ENCODE assay signal across 18 cellular contexts in genomic region chr1:235009561-235010306, GRCh38.
DNase-seq lines count a peak whose midpoint lies in the region; ATAC-seq and TF ChIP-seq lines count a peak whose summit lies in the region.
"Had no signal": no experiment of that assay in that cellular context is flagged by ENCODE, and none has a peak within 500 bp of the region (broad histone marks: within the 10 kb centered on the region; RNA-seq: fewer than 3 reads in every experiment).

No MANE protein-coding gene starts in this region.

- H3K79me2 ChIP-seq in OCI-LY3 (ENCODE audit: low read length) = no peaks in the 10 kb centered on the region

- H3K9me3 Mint-ChIP-seq in activated CD4-positive, alpha-beta memory T cell treated with anti-CD3 and anti-CD28 coated beads for 36 hours = peaks cover 16% of the 10 kb centered on the region
- H3K9me3 Mint-ChIP-seq in activated CD4-positive, alpha-beta memory T cell treated with anti-CD3 and anti-CD28 coated beads, Interleukin-2, amount 10 ng/mL, durations not matched to agents 7 days and 5 days = peaks cover 20% of the 10 kb centered on the region
- no peaks in the 10 kb centered on the region for H3K9me3 Mint-ChIP-seq in effector memory CD8-positive, alpha-beta T cell

- peak overlapping the region; percentile 97 for H3K27ac Mint-ChIP-seq in activated CD4-positive, alpha-beta memory T cell treated with anti-CD3 and anti-CD28 coated beads for 36 hours
- H3K27ac Mint-ChIP-seq in activated CD4-positive, alpha-beta memory T cell treated with anti-CD3 and anti-CD28 coated beads, Interleukin-2, amount 10 ng/mL, durations not matched to agents 7 days and 5 days = no peak overlapping the region
- H3K27ac Mint-ChIP-seq in effector memory CD8-positive, alpha-beta T cell = peak overlapping the region; percentile 62 to 86
- H3K27ac Mint-ChIP-seq: type B pancreatic cell had no signal

- H3K27ac ChIP-seq in OCI-LY3 (ENCODE audit: low read length) = peak overlapping the region; percentile 96
- H3K27ac ChIP-seq: gastrocnemius medialis, lower lobe of right lung, SK-N-MC, WERI-Rb-1 had no signal

- peak overlapping the region; percentile 80; the same call in 1 of the 2 replicates for H3K9ac ChIP-seq in OCI-LY3 (ENCODE audit: low read length)

- intact Hi-C loops in activated CD4-positive, alpha-beta memory T cell treated with anti-CD3 and anti-CD28 coated beads for 36 hours (cut with micrococcal nuclease) = loop anchor here (2.0 kb wide), 3 partner anchors 127 to 407 kb away; partner anchors contain the start of genes ARID4B and GGPS1
- intact Hi-C loops in left colon (cut with DNase I, micrococcal nuclease) = no loop called here

- H3K27me3 ChIP-seq in OCI-LY3 (ENCODE audit: low read depth, low read length) = no peaks in the 10 kb centered on the region
- H3K27me3 ChIP-seq: gastrocnemius medialis had no signal

- peak overlapping the region; percentile 91; the same call in 1 of the 2 replicates for H3K4me2 ChIP-seq in OCI-LY3 (ENCODE audit: low read length)

- no peak for DNase-seq in activated CD4-positive, alpha-beta memory T cell treated with anti-CD3 and anti-CD28 coated beads for 36 hours
- DNase-seq in activated CD4-positive, alpha-beta memory T cell treated with anti-CD3 and anti-CD28 coated beads, Interleukin-2, amount 10 ng/mL, durations not matched to agents 7 days and 5 days = no peak
- DNase-seq in effector memory CD8-positive, alpha-beta T cell = no peak
- DNase-seq in stimulated activated CD8-positive, alpha-beta memory T cell treated with anti-CD3 and anti-CD28 coated beads, Interleukin-4, amount 100 ng/mL, for 48 hours = peak; percentile 22
- DNase-seq in iPS-NIHi11 (ENCODE audit: low spot score) (no peak), NCI-H187 treated with DMSO at 0.1 percent for 48 hours (lab: John Stamatoyannopoulos, UW) (no peak), left colon (no peak)
- DNase-seq: aorta, Calu3, gastrocnemius medialis, lower lobe of right lung, NCI-H1694 treated with DMSO at 0.1 percent for 48 hours, NCI-H524, WERI-Rb-1 had no signal

- CTCF ChIA-PET in activated CD4-positive, alpha-beta memory T cell treated with anti-CD3 and anti-CD28 coated beads for 36 hours (lab: Charles Lee) = interaction anchor here (3.4 kb wide), 1 partner anchor 30 kb away, joined by 15 read pairs; no protein-coding TSS in a partner anchor
- CTCF ChIA-PET in activated CD4-positive, alpha-beta memory T cell treated with anti-CD3 and anti-CD28 coated beads, Interleukin-2, amount 10 ng/mL, durations not matched to agents 7 days and 5 days (lab: Charles Lee) = no interaction called here

- H3K4me1 ChIP-seq in OCI-LY3 (ENCODE audit: low read length) = peaks cover 91% of the 10 kb centered on the region

- peaks cover 2% of the 10 kb centered on the region for H3K27me3 Mint-ChIP-seq in activated CD4-positive, alpha-beta memory T cell treated with anti-CD3 and anti-CD28 coated beads for 36 hours
- peaks cover 11% of the 10 kb centered on the region for H3K27me3 Mint-ChIP-seq in activated CD4-positive, alpha-beta memory T cell treated with anti-CD3 and anti-CD28 coated beads, Interleukin-2, amount 10 ng/mL, durations not matched to agents 7 days and 5 days
- no peaks in the 10 kb centered on the region for H3K27me3 Mint-ChIP-seq in effector memory CD8-positive, alpha-beta T cell
- H3K27me3 Mint-ChIP-seq: type B pancreatic cell had no signal

- peaks cover 88% of the 10 kb centered on the region for H3K4me1 Mint-ChIP-seq in activated CD4-positive, alpha-beta memory T cell treated with anti-CD3 and anti-CD28 coated beads for 36 hours (ENCODE audit: low read depth)
- H3K4me1 Mint-ChIP-seq in activated CD4-positive, alpha-beta memory T cell treated with anti-CD3 and anti-CD28 coated beads, Interleukin-2, amount 10 ng/mL, durations not matched to agents 7 days and 5 days = peaks cover 76% of the 10 kb centered on the region
- H3K4me1 Mint-ChIP-seq in effector memory CD8-positive, alpha-beta T cell (ENCODE audit: low read depth in 2 of 2) = peaks cover 27 to 39% of the 10 kb centered on the region in 2 donors

- H4K20me1 ChIP-seq in OCI-LY3 (ENCODE audit: insufficient read depth, low read length) = no peaks in the 10 kb centered on the region

- POLR2A ChIA-PET in activated CD4-positive, alpha-beta memory T cell treated with anti-CD3 and anti-CD28 coated beads for 36 hours (lab: Charles Lee) = interaction anchor here (0.9 kb wide), 1 partner anchor 286 kb away, joined by 3 read pairs; no protein-coding TSS in a partner anchor
- POLR2A ChIA-PET in activated CD4-positive, alpha-beta memory T cell treated with anti-CD3 and anti-CD28 coated beads, Interleukin-2, amount 10 ng/mL, durations not matched to agents 7 days and 5 days (lab: Charles Lee) = interaction anchor here (2.3 kb wide), 1 partner anchor 39 kb away, joined by 20 read pairs; no protein-coding TSS in a partner anchor

- ATAC-seq in effector memory CD8-positive, alpha-beta T cell (replicated peaks) = no peak
- no peak for ATAC-seq in left colon
- ATAC-seq: gastrocnemius medialis, lower lobe of right lung had no signal

- H3K4me3 ChIP-seq in OCI-LY3 (ENCODE audit: low read length) = no peak overlapping the region
- H3K4me3 ChIP-seq: gastrocnemius medialis, lower lobe of right lung, SK-N-MC had no signal

- H3K36me3 Mint-ChIP-seq in activated CD4-positive, alpha-beta memory T cell treated with anti-CD3 and anti-CD28 coated beads for 36 hours = peaks cover 30% of the 10 kb centered on the region
- H3K36me3 Mint-ChIP-seq in activated CD4-positive, alpha-beta memory T cell treated with anti-CD3 and anti-CD28 coated beads, Interleukin-2, amount 10 ng/mL, durations not matched to agents 7 days and 5 days (ENCODE audit: low read depth) = peaks cover 35% of the 10 kb centered on the region
- H3K36me3 Mint-ChIP-seq in effector memory CD8-positive, alpha-beta T cell (ENCODE audit: insufficient read depth) = peaks cover 29% of the 10 kb centered on the region
- H3K36me3 Mint-ChIP-seq: type B pancreatic cell had no signal

- no peak for TF ChIP-seq CTCF in OCI-LY3 (IDR thresholded peaks at IDR 0.05; ENCODE audit: low read depth, low read length)

- no peak overlapping the region for H2AFZ ChIP-seq in OCI-LY3 (ENCODE audit: low read depth, low read length)

- peak overlapping the region; percentile 21 for H3K4me3 Mint-ChIP-seq in activated CD4-positive, alpha-beta memory T cell treated with anti-CD3 and anti-CD28 coated beads for 36 hours
- H3K4me3 Mint-ChIP-seq in activated CD4-positive, alpha-beta memory T cell treated with anti-CD3 and anti-CD28 coated beads, Interleukin-2, amount 10 ng/mL, durations not matched to agents 7 days and 5 days = no peak overlapping the region
- H3K4me3 Mint-ChIP-seq in effector memory CD8-positive, alpha-beta T cell = peak overlapping the region; percentile 24 to 36
- H3K4me3 Mint-ChIP-seq: neural crest cell, type B pancreatic cell had no signal

- H3K9me3 ChIP-seq in OCI-LY3 (ENCODE audit: insufficient read depth, low read length) = peaks cover 7% of the 10 kb centered on the region; the same call in 1 of the 2 replicates
- H3K9me3 ChIP-seq: gastrocnemius medialis, lower lobe of right lung had no signal

- H3K36me3 ChIP-seq in OCI-LY3 (replicated peaks; ENCODE audit: low read depth, low read length) = peaks cover 11% of the 10 kb centered on the region
- H3K36me3 ChIP-seq: gastrocnemius medialis, lower lobe of right lung, WERI-Rb-1 had no signal
